8 cellular contexts compared by ENCODE assay signal in the genomic region with DNA sequence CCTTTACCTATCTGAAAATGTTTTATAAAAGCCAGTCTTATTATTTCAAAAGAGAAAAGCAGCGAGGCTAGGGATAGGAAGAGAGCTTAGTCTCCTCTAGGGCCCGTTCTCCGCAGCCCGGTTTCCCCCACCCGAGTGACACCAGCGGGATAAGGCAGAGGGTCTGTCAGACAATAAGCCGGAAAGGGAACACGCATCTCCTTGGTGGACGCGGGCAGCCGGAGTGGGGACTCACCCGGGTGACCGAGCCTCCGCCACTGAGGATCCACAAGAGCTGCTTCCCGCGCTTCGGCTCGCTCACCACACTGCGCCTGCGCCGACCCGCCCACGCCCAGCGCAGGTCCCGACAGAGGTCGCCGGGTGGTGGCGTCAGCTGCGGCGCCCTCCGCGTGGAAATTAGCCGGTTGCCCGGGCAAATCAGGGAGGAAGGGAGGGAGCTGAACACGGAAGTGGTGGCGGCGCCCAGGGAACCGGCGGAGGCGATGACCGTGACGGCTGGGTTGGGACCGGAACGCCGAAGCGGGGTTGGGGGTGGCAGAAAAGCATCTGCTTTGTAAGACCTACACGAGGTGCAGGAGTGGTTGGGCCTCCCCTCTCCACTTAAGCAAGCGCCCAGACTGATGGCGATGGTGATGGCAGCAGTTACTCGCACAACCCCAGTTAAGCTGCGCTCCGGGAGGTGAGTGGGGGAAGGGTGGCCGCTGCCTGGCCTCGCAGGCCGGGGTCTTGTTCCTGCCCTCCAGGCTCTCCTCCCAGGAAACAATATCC. TPM values are rescaled to one million over a fixed set of nuclear protein-coding genes. Genes with fewer than 3 reads are reported as not detected.
DNase-seq lines count a peak whose midpoint lies in the region; ATAC-seq and TF ChIP-seq lines count a peak whose summit lies in the region.

A gene with protein sequence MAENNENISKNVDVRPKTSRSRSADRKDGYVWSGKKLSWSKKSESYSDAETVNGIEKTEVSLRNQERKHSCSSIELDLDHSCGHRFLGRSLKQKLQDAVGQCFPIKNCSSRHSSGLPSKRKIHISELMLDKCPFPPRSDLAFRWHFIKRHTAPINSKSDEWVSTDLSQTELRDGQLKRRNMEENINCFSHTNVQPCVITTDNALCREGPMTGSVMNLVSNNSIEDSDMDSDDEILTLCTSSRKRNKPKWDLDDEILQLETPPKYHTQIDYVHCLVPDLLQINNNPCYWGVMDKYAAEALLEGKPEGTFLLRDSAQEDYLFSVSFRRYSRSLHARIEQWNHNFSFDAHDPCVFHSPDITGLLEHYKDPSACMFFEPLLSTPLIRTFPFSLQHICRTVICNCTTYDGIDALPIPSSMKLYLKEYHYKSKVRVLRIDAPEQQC (plus strand): TSS at position 444 of the 768 bp plus-strand sequence. CDS start 15,806 bp downstream, outside the sequence.
A gene with protein sequence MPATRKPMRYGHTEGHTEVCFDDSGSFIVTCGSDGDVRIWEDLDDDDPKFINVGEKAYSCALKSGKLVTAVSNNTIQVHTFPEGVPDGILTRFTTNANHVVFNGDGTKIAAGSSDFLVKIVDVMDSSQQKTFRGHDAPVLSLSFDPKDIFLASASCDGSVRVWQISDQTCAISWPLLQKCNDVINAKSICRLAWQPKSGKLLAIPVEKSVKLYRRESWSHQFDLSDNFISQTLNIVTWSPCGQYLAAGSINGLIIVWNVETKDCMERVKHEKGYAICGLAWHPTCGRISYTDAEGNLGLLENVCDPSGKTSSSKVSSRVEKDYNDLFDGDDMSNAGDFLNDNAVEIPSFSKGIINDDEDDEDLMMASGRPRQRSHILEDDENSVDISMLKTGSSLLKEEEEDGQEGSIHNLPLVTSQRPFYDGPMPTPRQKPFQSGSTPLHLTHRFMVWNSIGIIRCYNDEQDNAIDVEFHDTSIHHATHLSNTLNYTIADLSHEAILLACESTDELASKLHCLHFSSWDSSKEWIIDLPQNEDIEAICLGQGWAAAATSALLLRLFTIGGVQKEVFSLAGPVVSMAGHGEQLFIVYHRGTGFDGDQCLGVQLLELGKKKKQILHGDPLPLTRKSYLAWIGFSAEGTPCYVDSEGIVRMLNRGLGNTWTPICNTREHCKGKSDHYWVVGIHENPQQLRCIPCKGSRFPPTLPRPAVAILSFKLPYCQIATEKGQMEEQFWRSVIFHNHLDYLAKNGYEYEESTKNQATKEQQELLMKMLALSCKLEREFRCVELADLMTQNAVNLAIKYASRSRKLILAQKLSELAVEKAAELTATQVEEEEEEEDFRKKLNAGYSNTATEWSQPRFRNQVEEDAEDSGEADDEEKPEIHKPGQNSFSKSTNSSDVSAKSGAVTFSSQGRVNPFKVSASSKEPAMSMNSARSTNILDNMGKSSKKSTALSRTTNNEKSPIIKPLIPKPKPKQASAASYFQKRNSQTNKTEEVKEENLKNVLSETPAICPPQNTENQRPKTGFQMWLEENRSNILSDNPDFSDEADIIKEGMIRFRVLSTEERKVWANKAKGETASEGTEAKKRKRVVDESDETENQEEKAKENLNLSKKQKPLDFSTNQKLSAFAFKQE (minus strand): TSS at position 307 of the 768 bp plus-strand sequence. CDS start 312 bp downstream, outside the sequence.

- H3K27me3 ChIP-seq in testis: no peaks in the 10 kb centered on the region

- peaks cover 17% of the 10 kb centered on the region for H3K4me1 ChIP-seq in testis

- 1% methylated on average over 45 to 55 of the region's 55 CpGs for WGBS in testis, 2 donors

- peak within 1 kb of the TSS; percentile 97 for H3K4me3 Mint-ChIP-seq in glutamatergic neuron (ENCODE audit: unreplicated experiment)

- peaks cover 37% of the 10 kb centered on the region for H3K4me1 Mint-ChIP-seq in glutamatergic neuron (ENCODE audit: low read depth, unreplicated experiment)

- peak; percentile 15 for TF ChIP-seq CTCF in GM12865 (IDR thresholded peaks at IDR 0.05; ENCODE audit: insufficient read depth, low read depth, low read length, missing control alignments)
- no peak for TF ChIP-seq CTCF in glutamatergic neuron (IDR thresholded peaks at IDR 0.05; ENCODE audit: partially characterized antibody, unreplicated experiment)
- no peak for TF ChIP-seq CTCF in omental fat pad (IDR thresholded peaks at IDR 0.05)
- no peak for TF ChIP-seq CTCF in testis (IDR thresholded peaks at IDR 0.05)

- DNase-seq in GM12865 (ENCODE audit: low read depth): peak; percentile 98
- peak; percentile 94 for DNase-seq in NCI-H1105 (lab: John Stamatoyannopoulos, UW)
- peak; percentile 46 for DNase-seq in SKM-1 (lab: John Stamatoyannopoulos, UW; ENCODE audit: unreplicated experiment)
- peak; percentile 99 for DNase-seq in activated naive CD4-positive, alpha-beta T cell treated with anti-CD3 and anti-CD28 coated beads, Interleukin-2, amount 50 U/mL, for 72 hours (ENCODE audit: low spot score in 2 of 2)
- peak; percentile 97 for DNase-seq in glutamatergic neuron
- peak; percentile 84 for DNase-seq in omental fat pad (ENCODE audit: low spot score)
- peak; percentile 95 for DNase-seq in testis

- ATAC-seq in HG02642 (IDR thresholded peaks at IDR 0.05; ENCODE audit: poor library complexity, unreplicated experiment): peak; percentile 96
- ATAC-seq in activated naive CD4-positive, alpha-beta T cell treated with anti-CD3 and anti-CD28 coated beads, Interleukin-2, amount 50 U/mL, for 72 hours: peak; percentile 97 to 98
- ATAC-seq in omental fat pad (ENCODE audit: low FRiP score): peak; percentile 98

- H3K27me3 Mint-ChIP-seq in glutamatergic neuron (ENCODE audit: unreplicated experiment): peaks cover 3% of the 10 kb centered on the region

- TF ChIP-seq POLR2A in testis (IDR thresholded peaks at IDR 0.05): no peak

- H3K4me3 ChIP-seq in GM12865 (ENCODE audit: low read depth, low read length) (peak within 1 kb of the TSS; percentile 81), testis (peak within 1 kb of the TSS; percentile 70 to 92)

- peaks cover 37 to 41% of the 10 kb centered on the region in 2 donors for H3K36me3 Mint-ChIP-seq in activated naive CD4-positive, alpha-beta T cell treated with anti-CD3 and anti-CD28 coated beads, Interleukin-2, amount 50 U/mL, for 72 hours
- no peaks in the 10 kb centered on the region for H3K36me3 Mint-ChIP-seq in glutamatergic neuron (ENCODE audit: unreplicated experiment)

- no peaks in the 10 kb centered on the region for H3K9me3 Mint-ChIP-seq in activated naive CD4-positive, alpha-beta T cell treated with anti-CD3 and anti-CD28 coated beads, Interleukin-2, amount 50 U/mL, for 72 hours
- peaks cover 8% of the 10 kb centered on the region for H3K9me3 Mint-ChIP-seq in glutamatergic neuron (ENCODE audit: unreplicated experiment)

- peak within 1 kb of the TSS; percentile 97 to 99 for H3K27ac Mint-ChIP-seq in activated naive CD4-positive, alpha-beta T cell treated with anti-CD3 and anti-CD28 coated beads, Interleukin-2, amount 50 U/mL, for 72 hours
- peak within 1 kb of the TSS; percentile 92 for H3K27ac Mint-ChIP-seq in glutamatergic neuron (ENCODE audit: unreplicated experiment)

- intact Hi-C loops in testis (cut with DNase I; ENCODE audit: low total_unique reads): no loop called here

- H3K36me3 ChIP-seq in testis (ENCODE audit: low read depth, missing control alignments): no peaks in the 10 kb centered on the region

- no peaks in the 10 kb centered on the region for H3K9me3 ChIP-seq in testis

- peak within 1 kb of the TSS; percentile 82 to 86 for H3K27ac ChIP-seq in testis

RNA-seq across cellular contexts. Expression of the first gene that starts in this region (rescaled TPM):
- 10 to 100 TPM; 26.6 to 33.7 TPM for total RNA-seq in activated naive CD4-positive, alpha-beta T cell treated with anti-CD3 and anti-CD28 coated beads, Interleukin-2, amount 50 U/mL, for 72 hours
- 39.1 TPM for total RNA-seq in glutamatergic neuron (ENCODE audit: unreplicated experiment)
- total RNA-seq in omental fat pad: 10 to 100 TPM; 15.9 to 25.5 (median 21.2) TPM
- 10 to 100 TPM in 1 of 2 donors, 1 to 10 TPM in 1; 7.7 to 11.4 TPM for total RNA-seq in testis
- polyA plus RNA-seq in testis (ENCODE audit: insufficient read depth, low read depth, low replicate concordance): 7.5 TPM

RNA-seq across cellular contexts. Expression of the second gene that starts in this region (rescaled TPM):
- 10 to 100 TPM; 60.7 to 64.8 TPM for total RNA-seq in activated naive CD4-positive, alpha-beta T cell treated with anti-CD3 and anti-CD28 coated beads, Interleukin-2, amount 50 U/mL, for 72 hours
- total RNA-seq in glutamatergic neuron (ENCODE audit: unreplicated experiment) (13.9 TPM), omental fat pad (1 to 10 TPM; 1.4 to 2.0 (median 1.6) TPM), testis (10 to 100 TPM in 1 of 2 donors, 1 to 10 TPM in 1; 9.0 to 10.4 TPM)
- polyA plus RNA-seq in testis (ENCODE audit: insufficient read depth, low read depth, low replicate concordance): 5.2 TPM

Comparison
In these comparisons a context has a peak if more than half of its experiments do, and no peak if none do; other contexts are left out.
1. Peak in every context shown above with its lines: DNase-seq, ATAC-seq, H3K4me3 ChIP-seq and H3K27ac ChIP-seq.
2. DNase-seq: peak in every context shown above with its lines; median percentile 99 in activated naive CD4-positive, alpha-beta T cell treated with anti-CD3 and anti-CD28 coated beads, Interleukin-2, amount 50 U/mL, for 72 hours; 98 in GM12865; 97 in glutamatergic neuron; 95 in testis; 94 in NCI-H1105; 84 in omental fat pad; 46 in SKM-1.